1 cellular context compared by ENCODE assay signal in the genomic region with DNA sequence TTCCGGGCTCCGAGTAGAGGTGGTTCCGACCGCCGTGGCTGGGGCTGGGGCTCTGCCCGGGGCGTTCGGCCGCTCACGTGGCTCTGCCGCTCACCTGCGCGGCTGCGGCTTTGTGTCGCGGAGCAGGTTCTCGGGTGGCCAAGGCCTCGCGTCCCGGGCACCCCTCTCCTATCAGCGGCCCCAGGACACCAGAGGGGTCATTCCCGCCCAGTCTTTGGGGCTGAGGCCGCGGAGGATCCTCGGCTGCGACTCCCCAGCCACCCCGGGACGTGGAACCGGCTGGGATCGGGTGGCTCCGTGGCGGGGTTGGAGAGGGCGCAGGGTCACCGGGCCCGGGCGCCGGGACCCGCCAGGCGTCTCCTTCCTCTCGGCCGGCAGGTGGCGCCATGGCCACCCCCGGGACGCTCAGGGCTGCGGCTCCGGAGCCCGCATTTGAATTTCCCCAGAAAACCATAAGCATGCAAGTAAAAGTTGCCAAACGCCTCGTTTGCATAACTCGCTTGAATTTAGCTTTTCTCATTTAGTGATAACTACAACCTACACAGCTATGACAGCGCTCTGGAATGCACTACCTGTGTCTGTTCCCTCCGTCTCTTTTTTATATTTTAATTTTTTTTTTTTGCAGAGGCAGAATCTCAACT.
TF ChIP-seq lines count a peak whose summit lies in the region.

No MANE protein-coding gene starts in this region.

TF ChIP-seq in GM12878, 131 proteins besides CTCF, POLR2A, EP300 and RAD21:
- TF ChIP-seq NFIC (IDR thresholded peaks at IDR 0.05; ENCODE audit: low read depth, low read length), result no peak
- TF ChIP-seq, protein P1, sequence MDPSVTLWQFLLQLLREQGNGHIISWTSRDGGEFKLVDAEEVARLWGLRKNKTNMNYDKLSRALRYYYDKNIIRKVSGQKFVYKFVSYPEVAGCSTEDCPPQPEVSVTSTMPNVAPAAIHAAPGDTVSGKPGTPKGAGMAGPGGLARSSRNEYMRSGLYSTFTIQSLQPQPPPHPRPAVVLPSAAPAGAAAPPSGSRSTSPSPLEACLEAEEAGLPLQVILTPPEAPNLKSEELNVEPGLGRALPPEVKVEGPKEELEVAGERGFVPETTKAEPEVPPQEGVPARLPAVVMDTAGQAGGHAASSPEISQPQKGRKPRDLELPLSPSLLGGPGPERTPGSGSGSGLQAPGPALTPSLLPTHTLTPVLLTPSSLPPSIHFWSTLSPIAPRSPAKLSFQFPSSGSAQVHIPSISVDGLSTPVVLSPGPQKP (IDR thresholded peaks at IDR 0.05; ENCODE audit: low read depth, low read length), result no peak
- TF ChIP-seq BHLHE40 (IDR thresholded peaks at IDR 0.05; ENCODE audit: borderline replicate concordance in 1 of 2, low read depth in 2 of 2, low read length in 1 of 2), result peak in 1 of 2 experiments; percentile 12; a peak in 1 of 4 replicates
- TF ChIP-seq RUNX3 (IDR thresholded peaks at IDR 0.05; ENCODE audit: low read length), result peak; percentile 16; the same call in 1 of the 2 replicates
- peak; percentile 35; the same call in 1 of the 3 replicates for TF ChIP-seq POU2F2 (IDR thresholded peaks at IDR 0.05; ENCODE audit: borderline replicate concordance, low read depth, low read length)
- TF ChIP-seq SMC3 (IDR thresholded peaks at IDR 0.05; ENCODE audit: borderline replicate concordance, low read length), result peak; percentile 91
- TF ChIP-seq NR2F1 (conservative IDR thresholded peaks at IDR 0.05), result peak; percentile 64
- TF ChIP-seq YY1 (IDR thresholded peaks at IDR 0.05; ENCODE audit: low read depth, low read length), result peak; percentile 56; the same call in 1 of the 2 replicates
- no peak for TF ChIP-seq EGR1 (IDR thresholded peaks at IDR 0.05; ENCODE audit: borderline replicate concordance in 1 of 2, low read depth in 2 of 2, low read length in 2 of 2)
- TF ChIP-seq LARP7 (IDR thresholded peaks at IDR 0.05), result 0 out of 2 replicates have a peak, but pooled peaks have one; percentile 32
